ENCODE assay signal across 10 cellular contexts in the genomic region with DNA sequence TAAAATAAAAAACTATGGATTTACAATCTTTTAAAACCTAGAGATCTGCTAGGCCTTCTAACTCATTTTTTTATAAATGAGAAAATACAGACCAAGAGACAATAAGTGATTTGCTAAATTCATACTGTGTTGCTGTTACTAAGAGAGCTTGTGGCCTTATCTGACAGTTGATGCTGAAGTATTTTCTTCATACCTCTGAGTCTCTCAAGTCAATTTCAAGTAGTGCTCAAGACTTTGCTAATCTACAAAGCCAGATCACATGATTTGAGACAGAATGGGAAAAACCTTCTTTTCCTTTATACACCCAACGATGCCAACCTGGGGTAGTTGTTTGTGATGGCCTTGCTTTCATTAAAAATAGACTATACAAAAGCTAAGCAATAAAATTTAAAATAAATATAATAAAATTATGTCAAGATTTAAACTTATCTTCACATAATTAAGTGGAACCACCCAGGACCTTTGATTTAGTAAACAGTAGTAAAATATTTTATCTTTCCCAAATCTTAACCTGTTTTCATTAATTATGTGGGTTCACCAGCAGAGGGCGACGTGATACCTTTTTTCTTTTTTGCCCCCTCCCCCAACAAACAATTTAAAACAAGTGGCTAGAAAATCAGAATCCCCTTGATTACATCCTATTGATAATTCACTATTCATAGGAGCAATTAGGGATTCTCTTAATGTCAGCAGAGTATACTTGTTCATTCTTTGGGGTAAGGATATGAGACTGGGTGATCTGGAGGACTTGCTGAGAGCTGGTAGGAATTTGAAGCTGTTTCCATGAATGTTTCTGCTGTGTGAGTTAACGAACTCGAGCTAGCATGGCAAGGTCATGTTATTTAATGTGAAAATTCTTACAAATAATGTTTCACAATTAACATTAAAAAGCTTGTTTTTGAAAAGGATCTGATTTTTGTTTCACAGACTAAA. TPM values are rescaled to one million over a fixed set of nuclear protein-coding genes. Genes with fewer than 3 reads are reported as not detected.
DNase-seq lines count a peak whose midpoint lies in the region; ATAC-seq, FAIRE-seq and TF ChIP-seq lines count a peak whose summit lies in the region.
"Had no signal": no experiment of that assay in that cellular context is flagged by ENCODE, and none has a peak within 500 bp of the region (broad histone marks: within the 10 kb centered on the region; RNA-seq: fewer than 3 reads in every experiment).

No MANE protein-coding gene starts in this region.

- TF ChIP-seq RAD21 in HCT116 (IDR thresholded peaks at IDR 0.05; ENCODE audit: low read depth) = peak; percentile 45

- no peaks in the 10 kb centered on the region for H3K27me3 ChIP-seq in HCT116 (ENCODE audit: insufficient read depth, low read length)
- no peaks in the 10 kb centered on the region for H3K27me3 ChIP-seq in adrenal gland

- no peak overlapping the region for H2AFZ ChIP-seq in HCT116 (ENCODE audit: low read depth, low read length, poor library complexity, severe bottlenecking)

- POLR2A ChIA-PET in HCT116 (lab: Charles Lee) = no interaction called here

- RAD21 ChIA-PET in HCT116 (lab: Charles Lee; ENCODE audit: low non-redundant PET in 1 of 2, low total read pairs in 2 of 2, uncharacterized antibody in 2 of 2, unreplicated experiment in 2 of 2) = no interaction called here

- H3K9me3 ChIP-seq in HCT116 (ENCODE audit: control insufficient read depth in 1 of 2, insufficient read depth in 1 of 2, low read depth in 1 of 2, low read length in 2 of 2) (no peaks in the 10 kb centered on the region), adrenal gland (replicated peaks in 1 of 3) (no peaks in the 10 kb centered on the region)

- H3K9me2 ChIP-seq in HCT116 (ENCODE audit: insufficient read depth) = no peaks in the 10 kb centered on the region

- H3K4me3 ChIP-seq in HCT116 (replicated peaks in 1 of 2; ENCODE audit: low read depth in 1 of 2, low read length in 2 of 2) (no peak overlapping the region), adrenal gland (no peak overlapping the region)

- intact Hi-C loops in HCT116 (cut with micrococcal nuclease) (loop anchor here (5.0 to 10.0 kb wide), 2 partner anchors 246 to 648 kb away; no protein-coding TSS in a partner anchor), adrenal gland (cut with DNase I) (loop anchor here in 1 of 2 donors (10.0 kb wide), 1 partner anchor 238 kb away; no protein-coding TSS in a partner anchor)

- H3K36me3 ChIP-seq in HCT116 (ENCODE audit: control insufficient read depth in 1 of 2, insufficient read depth in 2 of 2, low read length in 2 of 2) = no peaks in the 10 kb centered on the region
- H3K36me3 ChIP-seq in adrenal gland (replicated peaks in 1 of 2) = no peaks in the 10 kb centered on the region

- no TSS peak for BruUV-seq in HCT116 (replicated peaks; lab: Mats Ljungman, UMichigan)

- FAIRE-seq in GM19239 (lab: Jason Lieb, UNC) = no peak
- no peak for FAIRE-seq in HTR-8/SVneo (lab: Jason Lieb, UNC)

- no peak overlapping the region for H3K4me2 ChIP-seq in HCT116 (ENCODE audit: low read length)

- no peak for ATAC-seq in HCT116
- no peak for ATAC-seq in HG02840 (IDR thresholded peaks at IDR 0.05; ENCODE audit: low FRiP score, unreplicated experiment)
- ATAC-seq: activated T-helper 17 cell treated with anti-CD3 and anti-CD28 coated beads, Interleukin-2, amount 50 U/mL, for 72 hours had no signal

- no peaks in the 10 kb centered on the region for H3K79me2 ChIP-seq in HCT116 (ENCODE audit: insufficient read depth, low read length)

- CTCF ChIA-PET in HCT116 (lab: Charles Lee) = interaction anchor here (1.0 kb wide), 1 partner anchor 248 kb away, joined by 5 read pairs; no protein-coding TSS in a partner anchor

- DNase-seq in COR-L47 (lab: John Stamatoyannopoulos, UW) (peak; percentile 4), HCT116 (ENCODE audit: low read depth, low spot score) (no peak), adrenal gland (peak in 1 of 7 donors; percentile 2), medulla oblongata (ENCODE audit: extremely low spot score) (peak; percentile 46), GM19239 (ENCODE audit: insufficient read length, low spot score) (no peak), HTR-8/SVneo (ENCODE audit: insufficient read length, low spot score) (no peak)
- no peak for DNase-seq in NK-92 treated with Interleukin-12 subunit alpha and Interleukin-12 subunit beta, amount 100 ng/mL, for 24 hours (lab: John Stamatoyannopoulos, UW)
- DNase-seq: stimulated activated naive CD4-positive, alpha-beta T cell had no signal

- no peak overlapping the region for H3K27ac ChIP-seq in HCT116 (ENCODE audit: low read depth, low read length)
- no peak overlapping the region for H3K27ac ChIP-seq in adrenal gland

- no peaks in the 10 kb centered on the region for H3K4me1 ChIP-seq in HCT116 (ENCODE audit: control insufficient read depth in 1 of 2, insufficient read depth in 2 of 2, low read length in 2 of 2)
- H3K4me1 ChIP-seq in adrenal gland (replicated peaks in 1 of 2) = no peaks in the 10 kb centered on the region

- 24 to 33% (median 32%) methylated on average over 5 of the region's 5 CpGs for WGBS in adrenal gland, 4 donors

- no peak for TF ChIP-seq POLR2A in HCT116 (IDR thresholded peaks at IDR 0.05; ENCODE audit: borderline replicate concordance, extremely low read depth, insufficient read depth, insufficient read length)
- TF ChIP-seq POLR2A in adrenal gland (IDR thresholded peaks at IDR 0.05) = no peak

- no peak overlapping the region for H3K9ac ChIP-seq in HCT116 (ENCODE audit: low read length)

- TF ChIP-seq CTCF in HCT116 (IDR thresholded peaks at IDR 0.05 in 2 of 3, conservative IDR thresholded peaks at IDR 0.05 in 1 of 3; ENCODE audit: borderline replicate concordance in 1 of 3, insufficient read depth in 1 of 3, low read depth in 2 of 3, low read length in 2 of 3) (peak; percentile 16 to 57 (median 26); a peak in 3 of 6 replicates), adrenal gland (IDR thresholded peaks at IDR 0.05) (peak; percentile 37 to 61 (median 54))

- no peaks in the 10 kb centered on the region for H4K20me1 ChIP-seq in HCT116 (ENCODE audit: insufficient read depth)

TF ChIP-seq in HCT116, 20 proteins besides CTCF, POLR2A, EP300 and RAD21 (continues in another document):
- TF ChIP-seq ELF1 (IDR thresholded peaks at IDR 0.05; ENCODE audit: borderline replicate concordance, low read depth) (no peak), SRF (IDR thresholded peaks at IDR 0.05; ENCODE audit: low read depth) (no peak), CEBPB (IDR thresholded peaks at IDR 0.05; ENCODE audit: low read depth) (no peak), YY1 (IDR thresholded peaks at IDR 0.05; ENCODE audit: extremely low read depth, insufficient replicate concordance, low read depth, low read length) (no peak), MAX (IDR thresholded peaks at IDR 0.05) (no peak), CBX3 (IDR thresholded peaks at IDR 0.05; ENCODE audit: low read depth) (no peak), ZFX (IDR thresholded peaks at IDR 0.05) (no peak), EGR1 (IDR thresholded peaks at IDR 0.05; ENCODE audit: low read depth) (no peak), EZH2 (IDR thresholded peaks at IDR 0.05) (no peak), EZH2phosphoT487 (IDR thresholded peaks at IDR 0.05; ENCODE audit: borderline replicate concordance) (no peak), SP1 (IDR thresholded peaks at IDR 0.05; ENCODE audit: low read depth) (no peak), POLR2AphosphoS5 (IDR thresholded peaks at IDR 0.05; ENCODE audit: low read depth, low read length) (no peak), REST (IDR thresholded peaks at IDR 0.05; ENCODE audit: low read depth) (no peak), JUND (IDR thresholded peaks at IDR 0.05) (no peak)

RNA-seq across cellular contexts. Expression of gene SLC5A7, which starts 49.6 kb away (rescaled TPM):
- not detected for total RNA-seq in HCT116 (2021; ENCODE audit: unreplicated experiment)
- not detected in 2 replicates for polyA plus RNA-seq in HCT116 (2012)
- 1 to 10 TPM in 2 of 8 donors, under 1 TPM in 4, not detected in 2; 0.42 to 1.9 (median 0.93) TPM for total RNA-seq in adrenal gland
- polyA plus RNA-seq in adrenal gland = under 1 TPM; 0.08 to 0.53 (median 0.51) TPM
- total RNA-seq: activated T-helper 17 cell treated with anti-CD3 and anti-CD28 coated beads, Interleukin-2, amount 50 U/mL, for 72 hours had no signal

Comparison
In these comparisons a context has a peak if more than half of its experiments do, and no peak if none do; other contexts are left out.
1. DNase-seq: peak in COR-L47 (single experiment) and medulla oblongata (single experiment); none in HCT116 (single experiment), NK-92 treated with Interleukin-12 subunit alpha and Interleukin-12 subunit beta, amount 100 ng/mL, for 24 hours (single experiment), GM19239 (single experiment) and HTR-8/SVneo (single experiment).